In genomic region chr22:34225278-34225677, GRCh38 we compare ENCODE assay signal across 23 cellular contexts.
"Had no signal": no experiment of that assay in that cellular context is flagged by ENCODE, and none has a peak within 500 bp of the region (broad histone marks: within the 10 kb centered on the region; RNA-seq: fewer than 3 reads in every experiment).

No MANE protein-coding gene starts in this region.

- H3K4me1 Mint-ChIP-seq: activated naive CD8-positive, alpha-beta T cell treated with anti-CD3 and anti-CD28 coated beads, Interleukin-2, amount 50 U/mL, for 24 hours had no signal

- H3K4me2 ChIP-seq: KMS-11 had no signal

- H3K27ac ChIP-seq: ascending aorta, body of pancreas, KMS-11 had no signal

- DNase-seq: activated CD4-positive, alpha-beta T cell treated with anti-CD3 and anti-CD28 coated beads for 4 hours; activated CD4-positive, alpha-beta T cell treated with anti-CD3 and anti-CD28 coated beads, Interleukin-2, amount 50 U/mL, for 4 hours; activated CD8-positive, alpha-beta memory T cell treated with anti-CD3 and anti-CD28 coated beads for 24 hours; activated effector memory CD4-positive, alpha-beta T cell treated with anti-CD3 and anti-CD28 coated beads, Interleukin-2, amount 50 U/mL, for 16 hours; activated naive CD4-positive, alpha-beta T cell treated with Interleukin-2 at 50 U/mL for 16 hours; activated naive CD8-positive, alpha-beta T cell treated with anti-CD3 and anti-CD28 coated beads, Interleukin-2, amount 50 U/mL, for 24 hours; activated T-cell treated with anti-CD3 and anti-CD28 coated beads, Interleukin-2, amount 50 U/mL, for 4 hours; amniotic stem cell; body of pancreas; NCI-H1092; NCI-H1417; NCI-H1930; NCI-H2171; NCI-H2227 treated with DMSO at 0.1 percent for 48 hours; NCI-H446 treated with DMSO at 0.1 percent for 48 hours; NCI-H524 treated with DMSO at 0.1 percent for 48 hours; NCI-H774; SHP77 had no signal

- H3K4me1 ChIP-seq: ascending aorta, body of pancreas had no signal

- H3K27ac Mint-ChIP-seq: activated naive CD4-positive, alpha-beta T cell treated with anti-CD3 and anti-CD28 coated beads, Interleukin-2, amount 50 U/mL, for 72 hours; activated naive CD8-positive, alpha-beta T cell treated with anti-CD3 and anti-CD28 coated beads, Interleukin-2, amount 50 U/mL, for 24 hours; T-helper 1 cell treated with Interleukin-12 subunit alpha and Interleukin-12 subunit beta and Interleukin-4 antibody, amounts not matched to agents 30 μg/mL and 1 μg/mL, for 36 hours had no signal

- H3K36me3 ChIP-seq: ascending aorta had no signal

- H3K9me3 ChIP-seq: ascending aorta, body of pancreas had no signal

- ATAC-seq: activated CD4-positive, CD25-positive, alpha-beta regulatory T cell treated with anti-CD3 and anti-CD28 coated beads, Interleukin-2, amount 50 U/mL, for 24 hours; activated naive CD4-positive, alpha-beta T cell treated with anti-CD3 and anti-CD28 coated beads, Interleukin-2, amount 50 U/mL, for 72 hours; activated naive CD8-positive, alpha-beta T cell treated with anti-CD3 and anti-CD28 coated beads, Interleukin-2, amount 50 U/mL, for 24 hours; activated T-cell treated with anti-CD3 and anti-CD28 coated beads, Interleukin-2, amount 50 U/mL, for 4 hours; body of pancreas had no signal

- H3K4me3 ChIP-seq: ascending aorta, body of pancreas had no signal

- H3K4me3 Mint-ChIP-seq: activated naive CD8-positive, alpha-beta T cell treated with anti-CD3 and anti-CD28 coated beads, Interleukin-2, amount 50 U/mL, for 24 hours; activated T-cell treated with anti-CD3 and anti-CD28 coated beads, Interleukin-2, amount 50 U/mL, for 4 hours; T-helper 1 cell treated with Interleukin-12 subunit alpha and Interleukin-12 subunit beta and Interleukin-4 antibody, amounts not matched to agents 30 μg/mL and 1 μg/mL, for 36 hours had no signal

- H3K27me3 ChIP-seq: ascending aorta had no signal

- H3K9ac ChIP-seq: KMS-11 had no signal
